Comparison of ENCODE assay signal across 9 cellular contexts in the genomic region with DNA sequence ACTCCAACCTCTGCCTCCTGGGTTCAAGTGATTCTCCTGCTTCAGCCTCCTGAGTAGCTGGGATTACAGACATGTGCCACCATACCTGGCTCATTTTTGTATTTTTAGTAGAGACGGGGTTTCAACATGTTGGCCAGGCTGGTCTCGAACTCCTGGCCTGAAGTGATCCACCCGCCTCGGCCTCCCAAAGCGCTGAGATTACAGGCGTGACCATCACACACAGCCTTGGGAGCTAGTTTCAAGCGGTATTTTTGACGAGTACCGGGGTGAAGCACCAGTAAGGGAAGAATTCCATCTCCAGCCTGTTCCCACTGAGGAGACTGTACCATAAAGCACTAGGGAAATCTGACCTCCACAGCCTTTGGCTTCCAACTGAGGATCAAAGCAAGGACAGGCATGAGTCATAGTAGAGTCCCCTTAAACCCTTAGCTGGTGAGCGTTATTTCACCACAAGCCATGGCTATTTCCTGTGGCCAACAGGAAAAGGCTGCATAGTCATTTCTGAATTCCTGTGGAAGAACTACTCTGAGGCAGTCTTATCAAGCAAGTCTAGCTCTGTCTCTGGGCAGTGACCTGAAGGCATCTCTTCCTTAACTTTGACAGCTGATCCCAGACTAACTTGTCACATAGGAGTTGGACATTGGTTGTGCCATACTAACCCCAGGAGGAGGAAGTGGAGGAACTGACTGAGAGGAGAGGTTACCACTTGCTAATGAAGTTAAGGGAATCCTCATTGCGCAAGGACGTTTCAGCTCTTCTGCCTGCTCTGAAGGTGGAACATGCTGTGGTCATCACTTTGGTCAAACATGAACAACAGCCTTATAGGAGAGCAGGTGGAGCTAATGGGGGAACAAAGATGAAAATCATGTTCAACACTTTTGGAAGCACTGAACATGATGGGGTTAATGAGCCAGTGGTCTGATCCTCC.
A peak's percentile ranks its signal among the peaks of the same experiment; 100 is the strongest.
DNase-seq lines count a peak whose midpoint lies in the region; ATAC-seq and TF ChIP-seq lines count a peak whose summit lies in the region.
"Had no signal": no experiment of that assay in that cellular context is flagged by ENCODE, and none has a peak within 500 bp of the region (broad histone marks: within the 10 kb centered on the region; RNA-seq: fewer than 3 reads in every experiment).

No MANE protein-coding gene starts in this region.

- no peaks in the 10 kb centered on the region for H3K27me3 ChIP-seq in left ventricle myocardium inferior (ENCODE audit: low read depth)
- no peaks in the 10 kb centered on the region for H3K27me3 ChIP-seq in SJSA1 (replicated peaks)

- intact Hi-C loops in left ventricle myocardium inferior (cut with micrococcal nuclease) (loop anchor here (10.0 kb wide), 1 partner anchor 61 kb away; no protein-coding TSS in a partner anchor), Right ventricle myocardium inferior (cut with DNase I) (no loop called here)

- TF ChIP-seq CTCF in left ventricle myocardium inferior (IDR thresholded peaks at IDR 0.05; ENCODE audit: borderline replicate concordance) (no peak), fibroblast of the aortic adventitia (IDR thresholded peaks at IDR 0.05; ENCODE audit: insufficient read depth, low read length) (no peak)

- H3K9me3 ChIP-seq in left ventricle myocardium inferior (replicated peaks) (no peaks in the 10 kb centered on the region), SJSA1 (replicated peaks) (no peaks in the 10 kb centered on the region)

- DNase-seq in left ventricle myocardium inferior: no peak
- no peak for DNase-seq in Right ventricle myocardium inferior (ENCODE audit: missing footprints)
- DNase-seq in SJSA1 (ENCODE audit: low read depth in 1 of 2, low spot score in 2 of 2): peak; percentile 47 to 50
- DNase-seq in fibroblast of the aortic adventitia (ENCODE audit: low read depth): peak; percentile 86
- DNase-seq in NCI-H524 (lab: John Stamatoyannopoulos, UW): no peak
- DNase-seq in G401 (ENCODE audit: low spot score): no peak
- no peak for DNase-seq in activated CD4-positive, alpha-beta T cell treated with anti-CD3 and anti-CD28 coated beads for 48 hours

- peak overlapping the region; percentile 8 for H3K27ac ChIP-seq in left ventricle myocardium inferior (replicated peaks)
- peak overlapping the region; percentile 62 for H3K27ac ChIP-seq in SJSA1
- H3K27ac ChIP-seq: SK-N-MC had no signal

- H3K4me3 ChIP-seq in left ventricle myocardium inferior (no peak overlapping the region), SJSA1 (no peak overlapping the region), fibroblast of the aortic adventitia (ENCODE audit: low read depth, low read length) (no peak overlapping the region)
- H3K4me3 ChIP-seq: SK-N-MC had no signal

- in situ Hi-C loops in G401 (cut with HindIII; ENCODE audit: low sequenced_read_pairs): no loop called here

- H3K4me1 ChIP-seq in left ventricle myocardium inferior (peaks cover 43% of the 10 kb centered on the region), SJSA1 (replicated peaks) (peaks cover 32% of the 10 kb centered on the region)

- ATAC-seq in Right ventricle myocardium inferior: no peak
- no peak for ATAC-seq in HG03469 (IDR thresholded peaks at IDR 0.05; ENCODE audit: unreplicated experiment)

- H3K36me3 ChIP-seq in left ventricle myocardium inferior: no peaks in the 10 kb centered on the region
- no peaks in the 10 kb centered on the region for H3K36me3 ChIP-seq in SJSA1

Comparison
In these comparisons a context has a peak if more than half of its experiments do, and no peak if none do; other contexts are left out.
1. DNase-seq: peak in SJSA1 (2 of 2) and fibroblast of the aortic adventitia (single experiment); none in left ventricle myocardium inferior (single experiment), Right ventricle myocardium inferior (single experiment), NCI-H524 (0 of 2), G401 (single experiment) and activated CD4-positive, alpha-beta T cell treated with anti-CD3 and anti-CD28 coated beads for 48 hours (single experiment).